ENCODE assay signal across 1 cellular context in the genomic region with DNA sequence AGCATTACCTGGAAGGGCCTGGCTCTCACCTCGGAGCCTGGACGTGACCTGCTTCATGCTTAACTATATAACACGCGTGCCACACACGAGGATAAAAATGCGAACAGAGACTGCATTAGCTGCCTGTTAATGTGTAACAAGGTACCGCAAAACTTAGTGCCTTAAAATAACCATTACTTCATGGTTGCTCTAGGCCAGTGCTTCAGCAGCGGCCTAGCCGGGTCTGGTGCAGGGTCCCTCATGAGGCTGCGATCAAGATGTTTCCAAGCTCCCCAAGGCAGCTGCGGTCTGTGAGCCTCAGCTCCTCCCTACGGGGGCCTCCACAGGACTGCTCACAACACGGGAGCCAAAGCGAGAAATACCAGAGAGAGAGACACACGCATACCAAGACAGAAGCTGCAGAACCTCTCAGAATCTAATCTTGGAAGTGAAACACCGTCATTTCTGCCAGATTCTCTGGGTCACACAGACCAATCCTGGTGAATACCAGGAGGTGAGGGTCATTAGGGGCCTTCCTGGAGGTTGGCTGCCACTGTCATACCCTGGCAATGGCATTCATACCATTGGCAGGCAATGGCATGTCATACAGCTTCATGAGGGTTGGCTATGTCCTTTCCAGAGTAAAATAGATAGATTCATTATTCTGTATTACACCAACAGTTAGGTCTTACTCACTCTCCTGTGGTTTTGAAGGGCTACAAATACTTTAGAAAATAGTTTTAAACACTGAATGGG.
TF ChIP-seq lines count a peak whose summit lies in the region.

No MANE protein-coding gene starts in this region.

TF ChIP-seq in GM12878, 131 proteins besides CTCF, POLR2A, EP300 and RAD21 (continued from another document):
- TF ChIP-seq SKIL (IDR thresholded peaks at IDR 0.05; ENCODE audit: low read depth, poor library complexity, severe bottlenecking): no peak
- no peak for TF ChIP-seq ZZZ3 (IDR thresholded peaks at IDR 0.05; ENCODE audit: control insufficient read depth, insufficient read length, low read depth)
- no peak for TF ChIP-seq SMAD1 (IDR thresholded peaks at IDR 0.05; ENCODE audit: low read depth, partially characterized antibody)
- no peak for TF ChIP-seq RCOR1 (conservative IDR thresholded peaks at IDR 0.05; ENCODE audit: low read depth, low read length)
- TF ChIP-seq PML (IDR thresholded peaks at IDR 0.05; ENCODE audit: low read length): no peak
- TF ChIP-seq ZNF217 (IDR thresholded peaks at IDR 0.05): no peak
- peak; percentile 47; the same call in 1 of the 2 replicates for TF ChIP-seq MTA2 (IDR thresholded peaks at IDR 0.05; ENCODE audit: low read depth)
- 0 out of 2 replicates have a peak, but pooled peaks have one; percentile 12 for TF ChIP-seq MAX (IDR thresholded peaks at IDR 0.05; ENCODE audit: low read depth, low read length)
- peak; percentile 81 for TF ChIP-seq NR2F1 (conservative IDR thresholded peaks at IDR 0.05)
- no peak for TF ChIP-seq RB1 (IDR thresholded peaks at IDR 0.05; ENCODE audit: borderline replicate concordance)
- TF ChIP-seq ESRRA (IDR thresholded peaks at IDR 0.05; ENCODE audit: low read length): no peak
- no peak for TF ChIP-seq CHD4 (IDR thresholded peaks at IDR 0.05)
- no peak for TF ChIP-seq RELA (IDR thresholded peaks at IDR 0.05; ENCODE audit: borderline replicate concordance, partially characterized antibody)
- TF ChIP-seq TARDBP (IDR thresholded peaks at IDR 0.05; ENCODE audit: borderline replicate concordance): no peak
- TF ChIP-seq MYC (IDR thresholded peaks at IDR 0.05; ENCODE audit: insufficient read depth, insufficient read length, insufficient replicate concordance, low read length, severe bottlenecking): no peak
- no peak for TF ChIP-seq ATF3 (IDR thresholded peaks at IDR 0.05; ENCODE audit: borderline replicate concordance, extremely low read depth, low read depth, low read length)
- peak; percentile 73 to 76; a peak in 3 of 4 replicates for TF ChIP-seq IKZF2 (IDR thresholded peaks at IDR 0.05)
- TF ChIP-seq RUNX3 (IDR thresholded peaks at IDR 0.05; ENCODE audit: low read length): no peak
- TF ChIP-seq CREB1 (IDR thresholded peaks at IDR 0.05; ENCODE audit: low read depth): no peak
- TF ChIP-seq, protein P1, sequence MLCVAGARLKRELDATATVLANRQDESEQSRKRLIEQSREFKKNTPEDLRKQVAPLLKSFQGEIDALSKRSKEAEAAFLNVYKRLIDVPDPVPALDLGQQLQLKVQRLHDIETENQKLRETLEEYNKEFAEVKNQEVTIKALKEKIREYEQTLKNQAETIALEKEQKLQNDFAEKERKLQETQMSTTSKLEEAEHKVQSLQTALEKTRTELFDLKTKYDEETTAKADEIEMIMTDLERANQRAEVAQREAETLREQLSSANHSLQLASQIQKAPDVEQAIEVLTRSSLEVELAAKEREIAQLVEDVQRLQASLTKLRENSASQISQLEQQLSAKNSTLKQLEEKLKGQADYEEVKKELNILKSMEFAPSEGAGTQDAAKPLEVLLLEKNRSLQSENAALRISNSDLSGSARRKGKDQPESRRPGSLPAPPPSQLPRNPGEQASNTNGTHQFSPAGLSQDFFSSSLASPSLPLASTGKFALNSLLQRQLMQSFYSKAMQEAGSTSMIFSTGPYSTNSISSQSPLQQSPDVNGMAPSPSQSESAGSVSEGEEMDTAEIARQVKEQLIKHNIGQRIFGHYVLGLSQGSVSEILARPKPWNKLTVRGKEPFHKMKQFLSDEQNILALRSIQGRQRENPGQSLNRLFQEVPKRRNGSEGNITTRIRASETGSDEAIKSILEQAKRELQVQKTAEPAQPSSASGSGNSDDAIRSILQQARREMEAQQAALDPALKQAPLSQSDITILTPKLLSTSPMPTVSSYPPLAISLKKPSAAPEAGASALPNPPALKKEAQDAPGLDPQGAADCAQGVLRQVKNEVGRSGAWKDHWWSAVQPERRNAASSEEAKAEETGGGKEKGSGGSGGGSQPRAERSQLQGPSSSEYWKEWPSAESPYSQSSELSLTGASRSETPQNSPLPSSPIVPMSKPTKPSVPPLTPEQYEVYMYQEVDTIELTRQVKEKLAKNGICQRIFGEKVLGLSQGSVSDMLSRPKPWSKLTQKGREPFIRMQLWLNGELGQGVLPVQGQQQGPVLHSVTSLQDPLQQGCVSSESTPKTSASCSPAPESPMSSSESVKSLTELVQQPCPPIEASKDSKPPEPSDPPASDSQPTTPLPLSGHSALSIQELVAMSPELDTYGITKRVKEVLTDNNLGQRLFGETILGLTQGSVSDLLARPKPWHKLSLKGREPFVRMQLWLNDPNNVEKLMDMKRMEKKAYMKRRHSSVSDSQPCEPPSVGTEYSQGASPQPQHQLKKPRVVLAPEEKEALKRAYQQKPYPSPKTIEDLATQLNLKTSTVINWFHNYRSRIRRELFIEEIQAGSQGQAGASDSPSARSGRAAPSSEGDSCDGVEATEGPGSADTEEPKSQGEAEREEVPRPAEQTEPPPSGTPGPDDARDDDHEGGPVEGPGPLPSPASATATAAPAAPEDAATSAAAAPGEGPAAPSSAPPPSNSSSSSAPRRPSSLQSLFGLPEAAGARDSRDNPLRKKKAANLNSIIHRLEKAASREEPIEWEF (IDR thresholded peaks at IDR 0.05; ENCODE audit: insufficient replicate concordance, low read depth, low read length): no peak
- 0 out of 2 replicates have a peak, but pooled peaks have one; percentile 11 for TF ChIP-seq CREM (IDR thresholded peaks at IDR 0.05; ENCODE audit: low read depth)
- TF ChIP-seq YBX1 (IDR thresholded peaks at IDR 0.05): no peak
- no peak for TF ChIP-seq ZNF622 (IDR thresholded peaks at IDR 0.05)
- no peak for TF ChIP-seq EED (IDR thresholded peaks at IDR 0.05; ENCODE audit: low read depth)
- TF ChIP-seq, protein P2, sequence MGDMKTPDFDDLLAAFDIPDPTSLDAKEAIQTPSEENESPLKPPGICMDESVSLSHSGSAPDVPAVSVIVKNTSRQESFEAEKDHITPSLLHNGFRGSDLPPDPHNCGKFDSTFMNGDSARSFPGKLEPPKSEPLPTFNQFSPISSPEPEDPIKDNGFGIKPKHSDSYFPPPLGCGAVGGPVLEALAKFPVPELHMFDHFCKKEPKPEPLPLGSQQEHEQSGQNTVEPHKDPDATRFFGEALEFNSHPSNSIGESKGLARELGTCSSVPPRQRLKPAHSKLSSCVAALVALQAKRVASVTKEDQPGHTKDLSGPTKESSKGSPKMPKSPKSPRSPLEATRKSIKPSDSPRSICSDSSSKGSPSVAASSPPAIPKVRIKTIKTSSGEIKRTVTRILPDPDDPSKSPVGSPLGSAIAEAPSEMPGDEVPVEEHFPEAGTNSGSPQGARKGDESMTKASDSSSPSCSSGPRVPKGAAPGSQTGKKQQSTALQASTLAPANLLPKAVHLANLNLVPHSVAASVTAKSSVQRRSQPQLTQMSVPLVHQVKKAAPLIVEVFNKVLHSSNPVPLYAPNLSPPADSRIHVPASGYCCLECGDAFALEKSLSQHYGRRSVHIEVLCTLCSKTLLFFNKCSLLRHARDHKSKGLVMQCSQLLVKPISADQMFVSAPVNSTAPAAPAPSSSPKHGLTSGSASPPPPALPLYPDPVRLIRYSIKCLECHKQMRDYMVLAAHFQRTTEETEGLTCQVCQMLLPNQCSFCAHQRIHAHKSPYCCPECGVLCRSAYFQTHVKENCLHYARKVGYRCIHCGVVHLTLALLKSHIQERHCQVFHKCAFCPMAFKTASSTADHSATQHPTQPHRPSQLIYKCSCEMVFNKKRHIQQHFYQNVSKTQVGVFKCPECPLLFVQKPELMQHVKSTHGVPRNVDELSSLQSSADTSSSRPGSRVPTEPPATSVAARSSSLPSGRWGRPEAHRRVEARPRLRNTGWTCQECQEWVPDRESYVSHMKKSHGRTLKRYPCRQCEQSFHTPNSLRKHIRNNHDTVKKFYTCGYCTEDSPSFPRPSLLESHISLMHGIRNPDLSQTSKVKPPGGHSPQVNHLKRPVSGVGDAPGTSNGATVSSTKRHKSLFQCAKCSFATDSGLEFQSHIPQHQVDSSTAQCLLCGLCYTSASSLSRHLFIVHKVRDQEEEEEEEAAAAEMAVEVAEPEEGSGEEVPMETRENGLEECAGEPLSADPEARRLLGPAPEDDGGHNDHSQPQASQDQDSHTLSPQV (IDR thresholded peaks at IDR 0.05): 0 out of 2 replicates have a peak, but pooled peaks have one; percentile 69
